ENCODE assay signal across 9 cellular contexts in the genomic region with DNA sequence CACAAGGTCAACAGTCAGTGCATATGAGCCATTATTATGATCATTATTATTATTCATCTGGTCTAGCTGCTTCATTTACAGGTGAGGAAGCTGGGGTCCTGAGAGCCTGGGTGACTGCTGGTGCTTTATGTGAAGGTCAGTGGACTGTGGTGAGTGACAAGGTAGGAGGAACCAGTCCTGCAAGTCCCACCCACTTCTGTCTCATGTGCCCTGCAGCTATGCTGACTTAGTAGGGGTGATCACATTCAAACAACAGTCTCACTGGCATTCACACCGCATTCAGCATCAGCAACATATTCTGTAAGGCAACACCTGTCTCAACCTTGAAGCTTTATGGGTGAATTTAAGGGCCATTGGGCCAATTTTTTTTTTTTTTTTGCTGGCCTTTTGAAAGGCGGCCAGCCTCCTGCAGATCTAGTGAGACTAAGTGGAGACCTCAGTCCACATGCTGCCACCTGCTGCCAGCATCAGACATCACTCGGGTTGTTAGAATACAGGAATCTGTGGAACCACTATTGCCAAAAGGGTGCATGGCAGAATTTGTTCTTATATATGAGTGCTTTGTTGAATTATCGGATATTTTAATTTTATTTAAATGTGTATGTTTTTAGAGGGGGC. TPM values are rescaled to one million over a fixed set of nuclear protein-coding genes. Genes with fewer than 3 reads are reported as not detected.
DNase-seq lines count a peak whose midpoint lies in the region; ATAC-seq and TF ChIP-seq lines count a peak whose summit lies in the region.
"Had no signal": no experiment of that assay in that cellular context is flagged by ENCODE, and none has a peak within 500 bp of the region (broad histone marks: within the 10 kb centered on the region; RNA-seq: fewer than 3 reads in every experiment).

No MANE protein-coding gene starts in this region.

- H3K4me1 ChIP-seq in gastrocnemius medialis: no peaks in the 10 kb centered on the region

- intact Hi-C loops in gastrocnemius medialis (cut with DNase I; ENCODE audit: low total_unique reads): no loop called here

- H3K4me3 ChIP-seq in fibroblast of the aortic adventitia (ENCODE audit: low read depth, low read length) (no peak overlapping the region), retinal pigment epithelial cell (ENCODE audit: low read length) (no peak overlapping the region), gastrocnemius medialis (no peak overlapping the region)

- no peak for TF ChIP-seq POLR2A in gastrocnemius medialis (IDR thresholded peaks at IDR 0.05)

- no peaks in the 10 kb centered on the region for H3K36me3 ChIP-seq in gastrocnemius medialis

- ATAC-seq in gastrocnemius medialis (no peak), HG02973 (IDR thresholded peaks at IDR 0.05; ENCODE audit: unreplicated experiment) (no peak)

- H3K27me3 ChIP-seq in gastrocnemius medialis: peaks cover 0 to 8% (median 0%) of the 10 kb centered on the region in 3 donors

- in situ Hi-C loops in gastrocnemius medialis (cut with MboI; ENCODE audit: low sequenced_read_pairs in 4 of 4): loop anchor here (5.0 to 10.0 kb wide), 3 partner anchors 231 to 239 kb away; no protein-coding TSS in a partner anchor

- H3K9me3 ChIP-seq in gastrocnemius medialis: no peaks in the 10 kb centered on the region

- TF ChIP-seq CTCF in GM12872 (IDR thresholded peaks at IDR 0.05; ENCODE audit: insufficient read depth, low read depth, low read length): peak; percentile 47
- TF ChIP-seq CTCF in fibroblast of the aortic adventitia (IDR thresholded peaks at IDR 0.05; ENCODE audit: insufficient read depth, low read length): peak; percentile 30
- peak; percentile 57 for TF ChIP-seq CTCF in retinal pigment epithelial cell (conservative IDR thresholded peaks at IDR 0.05; ENCODE audit: low read depth, low read length)
- no peak for TF ChIP-seq CTCF in gastrocnemius medialis (IDR thresholded peaks at IDR 0.05 in 4 of 5, conservative IDR thresholded peaks at IDR 0.05 in 1 of 5)

- no peak overlapping the region for H3K27ac ChIP-seq in gastrocnemius medialis

- DNase-seq in AG08395 (ENCODE audit: low spot score): peak; percentile 55
- DNase-seq in NCI-H2081 treated with DMSO at 0.1 percent for 48 hours (lab: John Stamatoyannopoulos, UW): peak; percentile 47
- peak; percentile 46 to 48 for DNase-seq in activated CD4-positive, alpha-beta T cell treated with anti-CD3 and anti-CD28 coated beads, Interleukin-2, amount 50 U/mL, for 48 hours
- DNase-seq in fibroblast of the aortic adventitia (ENCODE audit: low read depth): peak; percentile 43
- peak; percentile 11 for DNase-seq in retinal pigment epithelial cell (ENCODE audit: low read depth)
- no peak for DNase-seq in gastrocnemius medialis

RNA-seq across cellular contexts. Expression of gene CACNA1E, which starts 59.9 kb away (rescaled TPM):
- total RNA-seq in fibroblast of the aortic adventitia (ENCODE audit: low replicate concordance) (not detected in 2 replicates), gastrocnemius medialis (under 1 TPM in 2 of 4 donors, not detected in 2; 0.03 to 0.05 TPM)
- total RNA-seq: glomerular endothelial cell had no signal

Comparison
In these comparisons a context has a peak if more than half of its experiments do, and no peak if none do; other contexts are left out.
1. DNase-seq: peak in AG08395 (single experiment), NCI-H2081 treated with DMSO at 0.1 percent for 48 hours (single experiment), activated CD4-positive, alpha-beta T cell treated with anti-CD3 and anti-CD28 coated beads, Interleukin-2, amount 50 U/mL, for 48 hours (2 of 2), fibroblast of the aortic adventitia (single experiment) and retinal pigment epithelial cell (single experiment); none in gastrocnemius medialis (0 of 2).
2. CTCF ChIP-seq: peak in GM12872 (single experiment), fibroblast of the aortic adventitia (single experiment) and retinal pigment epithelial cell (single experiment); none in gastrocnemius medialis (0 of 5).